In the genomic region with DNA sequence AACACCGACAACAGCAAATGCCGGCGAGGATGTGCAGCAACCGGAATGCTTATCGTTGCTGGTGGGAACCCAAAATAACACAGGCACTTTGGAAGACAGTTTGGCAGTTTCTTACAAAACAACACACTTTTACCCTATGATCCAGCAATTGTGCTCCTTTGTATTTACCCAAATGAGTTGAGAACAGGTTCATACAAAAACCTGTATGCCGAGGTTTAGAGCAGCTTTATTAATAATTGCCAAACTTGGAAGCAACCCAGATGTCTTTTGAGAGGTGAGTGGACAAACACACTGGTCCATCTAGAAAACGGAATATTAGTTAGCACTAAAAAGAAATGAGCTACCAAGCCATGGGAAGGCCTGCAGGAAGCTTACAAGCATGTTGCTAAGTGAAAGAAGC, we compare ENCODE assay signal across 20 cellular contexts.
"Had no signal": no experiment of that assay in that cellular context is flagged by ENCODE, and none has a peak within 500 bp of the region (broad histone marks: within the 10 kb centered on the region; RNA-seq: fewer than 3 reads in every experiment).

No MANE protein-coding gene starts in this region.

- H3K36me3 ChIP-seq: esophagus squamous epithelium, neural progenitor cell, prostate gland, right atrium auricular region, thoracic aorta, tibial nerve, upper lobe of left lung, uterus had no signal

- H3K4me3 ChIP-seq: coronary artery, esophagus squamous epithelium, mucosa of descending colon, neural progenitor cell, prostate gland, right atrium auricular region, thoracic aorta, tibial nerve, upper lobe of left lung, uterus had no signal

- H3K27ac ChIP-seq: coronary artery, esophagus squamous epithelium, neural progenitor cell, parathyroid adenoma, prostate gland, right atrium auricular region, thoracic aorta, tibial nerve, upper lobe of left lung, uterus had no signal

- ATAC-seq: effector memory CD8-positive, alpha-beta T cell; mucosa of descending colon; natural killer cell treated with Interleukin-12 subunit alpha and Interleukin-12 subunit beta and Interleukin-15 and Interleukin-18, amount 100 ng/mL, for 72 hours; sciatic nerve; stimulated activated memory B cell treated with anti-CD40 and anti-IgM and Interleukin-4, amounts not matched to agents 10 μg/mL and 1 μg/mL and 100 μg/mL, for 72 hours had no signal

- DNase-seq: effector memory CD8-positive, alpha-beta T cell; erythroblast; esophagus squamous epithelium; foreskin melanocyte; mesenchymal stem cell; naive B cell; stimulated activated CD4-positive, alpha-beta T cell treated with anti-CD3 and anti-CD28 coated beads, Interleukin-4, amount 100 ng/mL, for 4 hours; upper lobe of left lung; uterus had no signal

- H3K27me3 ChIP-seq: neural progenitor cell, right atrium auricular region, tibial nerve, upper lobe of left lung, uterus had no signal

- H3K9me3 ChIP-seq: prostate gland, uterus had no signal

- H3K4me1 ChIP-seq: esophagus squamous epithelium, prostate gland, right atrium auricular region, tibial nerve, upper lobe of left lung, uterus had no signal
